Comparison of ENCODE assay signal across 8 cellular contexts in genomic region chr1:67429528-67430357, GRCh38. TPM values are rescaled to one million over a fixed set of nuclear protein-coding genes. Genes with fewer than 3 reads are reported as not detected.
DNase-seq lines count a peak whose midpoint lies in the region; ATAC-seq, FAIRE-seq and TF ChIP-seq lines count a peak whose summit lies in the region.

No MANE protein-coding gene starts in this region.

- peaks cover 20% of the 10 kb centered on the region for H3K27me3 Mint-ChIP-seq in brain

- no peak for TF ChIP-seq RAD21 in SK-N-SH (IDR thresholded peaks at IDR 0.05; ENCODE audit: low read length)

- DNase-seq in DMS79 treated with DMSO at 0.1 percent for 48 hours (lab: John Stamatoyannopoulos, UW) (peak; percentile 39), DMS79 (lab: John Stamatoyannopoulos, UW) (no peak), SK-N-SH (peak; percentile 38), kidney (peak; percentile 77), NOMO-1 treated with dmso at 0.1 percent for 144 hours (lab: John Stamatoyannopoulos, UW; ENCODE audit: unreplicated experiment) (no peak)
- DNase-seq in stimulated activated CD4-positive, alpha-beta T cell treated with anti-CD3 and anti-CD28 coated beads, Interleukin-15, amount 100 ng/mL, for 1 hour (ENCODE audit: low read depth in 1 of 2, low spot score in 1 of 2) = peak; percentile 10 to 30

- H3K36me3 ChIP-seq in SK-N-SH (replicated peaks in 1 of 2; ENCODE audit: control insufficient read depth in 1 of 2, insufficient read depth in 2 of 2, low read length in 1 of 2) (peaks cover 29 to 32% of the 10 kb centered on the region in 2 experiments), kidney (ENCODE audit: control insufficient read depth in 1 of 2, insufficient read depth in 2 of 2, low read length in 2 of 2) (peaks cover 5 to 9% of the 10 kb centered on the region in 2 donors)

- H3K9ac ChIP-seq in SK-N-SH (peak overlapping the region; percentile 95), kidney (ENCODE audit: low read length in 2 of 2) (peak overlapping the region; percentile 52 to 90)

- peaks cover 15% of the 10 kb centered on the region for H3F3A ChIP-seq in SK-N-SH (replicated peaks; ENCODE audit: insufficient read depth)

- under 1% methylated on average over 40 of the region's 69 CpGs for WGBS in SK-N-SH (ENCODE audit: low lambda C conversion rate)

- no peak for FAIRE-seq in kidney (lab: Jason Lieb, UNC)

- no peak for TF ChIP-seq CTCF in SK-N-SH (IDR thresholded peaks at IDR 0.05)
- TF ChIP-seq CTCF in brain (conservative IDR thresholded peaks at IDR 0.05) = no peak
- no peak for TF ChIP-seq CTCF in kidney (IDR thresholded peaks at IDR 0.05; ENCODE audit: borderline replicate concordance, extremely low read depth, insufficient read depth)

- H3K4me1 ChIP-seq in SK-N-SH (ENCODE audit: control insufficient read depth in 1 of 2, insufficient read depth in 2 of 2, low read depth in 1 of 2, low read length in 1 of 2) (peaks cover 0 to 22% of the 10 kb centered on the region in 2 experiments; a peak in 3 of 4 replicates), kidney (ENCODE audit: control insufficient read depth in 1 of 2, insufficient read depth in 1 of 2, low read depth in 1 of 2, low read length in 2 of 2) (peaks cover 0 to 7% of the 10 kb centered on the region in 2 donors)

- peak; percentile 0 for ATAC-seq in HG02981 (IDR thresholded peaks at IDR 0.05; ENCODE audit: unreplicated experiment)

- H3K27ac ChIP-seq in SK-N-SH (ENCODE audit: low read depth in 2 of 2, low read length in 1 of 2) (peak overlapping the region; percentile 67 to 80), kidney (ENCODE audit: low read depth in 2 of 2, low read length in 2 of 2) (peak overlapping the region; percentile 95 to 96)

- H2AFZ ChIP-seq in SK-N-SH (ENCODE audit: low read depth) = peak overlapping the region; percentile 72

- H3K36me3 Mint-ChIP-seq in brain = peaks cover 42% of the 10 kb centered on the region

- TF ChIP-seq EP300 in SK-N-SH (IDR thresholded peaks at IDR 0.05; ENCODE audit: borderline replicate concordance in 1 of 2, low read depth in 1 of 2, low read length in 1 of 2) = no peak

- POLR2A ChIA-PET in SK-N-SH (lab: Yijun Ruan, JAX) = interaction anchor here (0.6 to 2.6 kb wide), 6 partner anchors 11 to 500 kb away, joined by 3 to 5 read pairs (median 3); partner anchors contain the start of gene SLC35D1

- H3K4me1 Mint-ChIP-seq in brain = peaks cover 47% of the 10 kb centered on the region

- no peaks in the 10 kb centered on the region for H3K9me2 ChIP-seq in SK-N-SH

- H3K79me2 ChIP-seq in SK-N-SH (ENCODE audit: insufficient read depth) = peaks cover 54% of the 10 kb centered on the region

- H3K9me3 ChIP-seq in SK-N-SH (no peaks in the 10 kb centered on the region), kidney (ENCODE audit: control insufficient read depth in 1 of 2, low read length in 2 of 2) (no peaks in the 10 kb centered on the region)

- H3K4me3 ChIP-seq in SK-N-SH (ENCODE audit: low read depth in 2 of 2, low read length in 1 of 2) = peak overlapping the region; percentile 96 to 97
- H3K4me3 ChIP-seq in kidney (ENCODE audit: low read length in 2 of 2) = peak overlapping the region; percentile 85 to 98

- H3K27me3 ChIP-seq in SK-N-SH (ENCODE audit: insufficient read depth) = no peaks in the 10 kb centered on the region

- peak overlapping the region; percentile 92 to 96 (median 95) for H3K4me3 Mint-ChIP-seq in brain

- H4K20me1 ChIP-seq in SK-N-SH (ENCODE audit: insufficient read depth) = peaks cover 49% of the 10 kb centered on the region

- CTCF ChIA-PET in SK-N-SH (lab: Yijun Ruan, JAX) = interaction anchor here (1.2 to 3.6 kb wide), 4 partner anchors 10 to 159 kb away, joined by 3 to 15 read pairs (median 5); no protein-coding TSS in a partner anchor

- peak overlapping the region; percentile 87 to 100 (median 98) for H3K27ac Mint-ChIP-seq in brain

- H3K4me2 ChIP-seq in SK-N-SH = peak overlapping the region; percentile 96

- peaks cover 0 to 5% (median 0%) of the 10 kb centered on the region in 5 experiments for H3K9me3 Mint-ChIP-seq in brain

- intact Hi-C loops in kidney (cut with DNase I) = no loop called here

TF ChIP-seq in SK-N-SH, 30 proteins besides CTCF, POLR2A, EP300 and RAD21:
- TF ChIP-seq TEAD4 (IDR thresholded peaks at IDR 0.05; ENCODE audit: borderline replicate concordance, insufficient read depth) = 0 out of 2 replicates have a peak, but pooled peaks have one; percentile 12
- TF ChIP-seq POLR2AphosphoS5 (IDR thresholded peaks at IDR 0.05; ENCODE audit: low read depth, low read length) = no peak
- TF ChIP-seq ZBTB33 (IDR thresholded peaks at IDR 0.05; ENCODE audit: borderline replicate concordance, low read depth) = no peak
- TF ChIP-seq, protein P1, sequence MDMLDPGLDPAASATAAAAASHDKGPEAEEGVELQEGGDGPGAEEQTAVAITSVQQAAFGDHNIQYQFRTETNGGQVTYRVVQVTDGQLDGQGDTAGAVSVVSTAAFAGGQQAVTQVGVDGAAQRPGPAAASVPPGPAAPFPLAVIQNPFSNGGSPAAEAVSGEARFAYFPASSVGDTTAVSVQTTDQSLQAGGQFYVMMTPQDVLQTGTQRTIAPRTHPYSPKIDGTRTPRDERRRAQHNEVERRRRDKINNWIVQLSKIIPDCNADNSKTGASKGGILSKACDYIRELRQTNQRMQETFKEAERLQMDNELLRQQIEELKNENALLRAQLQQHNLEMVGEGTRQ (IDR thresholded peaks at IDR 0.05; ENCODE audit: borderline replicate concordance, low read depth, low read length) = no peak

RNA-seq across cellular contexts. Expression of gene SERBP1, which starts 0.5 kb away (rescaled TPM):
- polyA plus RNA-seq in SK-N-SH (2012; rRNA removed) (177 and 194 TPM in 2 replicates), brain (ENCODE audit: insufficient read depth, low read depth, low replicate concordance) (178 TPM), kidney (ENCODE audit: insufficient read depth, low read depth, low replicate concordance) (103 TPM)
- 231 and 292 TPM in 2 replicates for polyA plus RNA-seq in SK-N-SH (2012; cell fraction: cytosol; rRNA removed)
- 57.3 and 82.9 TPM in 2 replicates for polyA plus RNA-seq in SK-N-SH (2012; cell fraction: nucleus; rRNA removed)
- 151 TPM for total RNA-seq in kidney

Comparison
In these comparisons a context has a peak if more than half of its experiments do, and no peak if none do; other contexts are left out.
1. DNase-seq: peak in DMS79 treated with DMSO at 0.1 percent for 48 hours (single experiment), SK-N-SH (single experiment), kidney (single experiment) and stimulated activated CD4-positive, alpha-beta T cell treated with anti-CD3 and anti-CD28 coated beads, Interleukin-15, amount 100 ng/mL, for 1 hour (2 of 2); none in DMS79 (single experiment) and NOMO-1 treated with dmso at 0.1 percent for 144 hours (single experiment).